ENCODE assay signal across 32 cellular contexts in genomic region chr12:62754706-62755105, GRCh38.
"Had no signal": no experiment of that assay in that cellular context is flagged by ENCODE, and none has a peak within 500 bp of the region (broad histone marks: within the 10 kb centered on the region; RNA-seq: fewer than 3 reads in every experiment).

No MANE protein-coding gene starts in this region.

- H3K27ac ChIP-seq: adrenal gland, body of pancreas, brain microvascular endothelial cell, breast epithelium, VCaP had no signal

- ATAC-seq: activated CD8-positive, alpha-beta T cell treated with anti-CD3 and anti-CD28 coated beads for 36 hours; activated naive CD4-positive, alpha-beta T cell treated with anti-CD3 and anti-CD28 coated beads, Interleukin-2, amount 50 U/mL, for 72 hours; activated T-cell treated with anti-CD3 and anti-CD28 coated beads, Interleukin-2, amount 50 U/mL, for 4 hours; activated T-cell treated with anti-CD3 and anti-CD28 coated beads, Interleukin-2, amount 50 U/mL, for 72 hours; activated T-helper 17 cell treated with anti-CD3 and anti-CD28 coated beads, Interleukin-2, amount 50 U/mL, for 72 hours; body of pancreas had no signal

- H3K9me3 ChIP-seq: adrenal gland, body of pancreas, breast epithelium had no signal

- H3K36me3 ChIP-seq: adrenal gland, brain microvascular endothelial cell, breast epithelium had no signal

- H3K27me3 ChIP-seq: adrenal gland, body of pancreas, brain microvascular endothelial cell, breast epithelium had no signal

- H3K4me3 ChIP-seq: adrenal gland, body of pancreas, breast epithelium had no signal

- DNase-seq: activated B cell treated with CpG ODN at 0.5 μM for 24 hours; activated CD4-positive, alpha-beta memory T cell treated with anti-CD3 and anti-CD28 coated beads for 36 hours; activated CD4-positive, alpha-beta T cell treated with anti-CD3 and anti-CD28 coated beads for 4 hours; activated CD4-positive, alpha-beta T cell treated with anti-CD3 and anti-CD28 coated beads, Interleukin-2, amount 10 ng/mL, durations not matched to agents 24 days and 14 days; activated CD4-positive, alpha-beta T cell treated with anti-CD3 and anti-CD28 coated beads, Interleukin-2, amount 50 U/mL, for 1 hour; activated CD4-positive, alpha-beta T cell treated with anti-CD3 and anti-CD28 coated beads, Interleukin-2, amount 50 U/mL, for 4 hours; activated CD4-positive, CD25-positive, alpha-beta regulatory T cell treated with anti-CD3 and anti-CD28 coated beads, Interleukin-2, amount 50 U/mL, for 72 hours; activated CD8-positive, alpha-beta memory T cell treated with anti-CD3 and anti-CD28 coated beads, Interleukin-2, amount 50 U/mL, for 4 hours; activated CD8-positive, alpha-beta T cell treated with anti-CD3 and anti-CD28 coated beads for 36 hours; activated effector memory CD4-positive, alpha-beta T cell treated with anti-CD3 and anti-CD28 coated beads, Interleukin-2, amount 50 U/mL, for 16 hours; activated gamma-delta T cell treated with Interleukin-2 at 50 U/mL for 16 hours; activated naive CD4-positive, alpha-beta T cell; activated naive CD4-positive, alpha-beta T cell treated with anti-CD3 and anti-CD28 coated beads for 36 hours; activated naive CD4-positive, alpha-beta T cell treated with anti-CD3 and anti-CD28 coated beads, Interleukin-2, amount 50 U/mL, for 16 hours; activated naive CD8-positive, alpha-beta T cell treated with anti-CD3 and anti-CD28 coated beads for 36 hours; activated T-cell treated with anti-CD3 and anti-CD28 coated beads for 4 hours; activated T-cell treated with anti-CD3 and anti-CD28 coated beads, Interleukin-2, amount 50 U/mL, for 1 hour; activated T-cell treated with anti-CD3 and anti-CD28 coated beads, Interleukin-2, amount 50 U/mL, for 4 hours; activated T-cell treated with anti-CD3 and anti-CD28 coated beads, Interleukin-2, amount 50 U/mL, for 72 hours; adrenal gland; amniotic stem cell; aorta; body of pancreas; brain microvascular endothelial cell; central memory CD4-positive, alpha-beta T cell; T-helper 1 cell; T-helper 2 cell; T-helper 9 cell had no signal

- H3K4me1 ChIP-seq: adrenal gland, body of pancreas had no signal
